In the genomic region with DNA sequence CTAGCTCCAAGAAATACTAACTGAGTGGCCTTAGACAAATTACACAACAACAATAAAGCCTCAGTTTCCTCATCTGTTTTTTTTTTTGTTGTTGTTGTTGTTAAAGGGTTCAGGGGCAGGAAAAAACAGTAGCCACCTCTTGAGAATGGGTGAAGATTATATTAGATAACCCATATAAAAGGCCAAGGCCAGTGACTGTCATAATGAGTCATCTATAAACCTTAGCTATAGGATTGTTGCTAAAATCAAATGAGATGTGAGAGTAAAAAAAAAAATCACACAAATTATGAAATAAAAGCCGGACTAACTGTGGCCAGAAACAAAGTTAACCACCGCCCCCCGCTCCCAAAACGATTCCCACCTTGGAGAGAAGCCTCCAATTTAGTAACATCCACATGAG, we compare ENCODE assay signal across 9 cellular contexts. TPM values are rescaled to one million over a fixed set of nuclear protein-coding genes. Genes with fewer than 3 reads are reported as not detected.
DNase-seq lines count a peak whose midpoint lies in the region; ATAC-seq and TF ChIP-seq lines count a peak whose summit lies in the region.
"Had no signal": no experiment of that assay in that cellular context is flagged by ENCODE, and none has a peak within 500 bp of the region (broad histone marks: within the 10 kb centered on the region; RNA-seq: fewer than 3 reads in every experiment).

No MANE protein-coding gene starts in this region.

- H3K27ac ChIP-seq in 22Rv1, result peak overlapping the region; percentile 91
- peak overlapping the region; percentile 95 for H3K27ac ChIP-seq in HEK293 (ENCODE audit: extremely low read depth, low read depth, low read length)
- H3K27ac ChIP-seq in mesenchymal stem cell (ENCODE audit: low read length, poor library complexity, severe bottlenecking), result peak overlapping the region; percentile 56

- H3K9me3 ChIP-seq in HEK293 (ENCODE audit: control insufficient read depth, insufficient read depth, low read depth, low read length), result no peaks in the 10 kb centered on the region
- no peaks in the 10 kb centered on the region for H3K9me3 ChIP-seq in mesenchymal stem cell (ENCODE audit: control insufficient read depth, low read length)

- no peak overlapping the region for H2AFZ ChIP-seq in mesenchymal stem cell (ENCODE audit: low read depth, low read length)

- H3K27me3 ChIP-seq in mesenchymal stem cell (ENCODE audit: control insufficient read depth in 1 of 2, insufficient read depth in 1 of 2, low read length in 2 of 2), result no peaks in the 10 kb centered on the region

- H3K4me1 ChIP-seq in HEK293 (ENCODE audit: control insufficient read depth, insufficient read depth, low read length), result peaks cover 18% of the 10 kb centered on the region
- H3K4me1 ChIP-seq in mesenchymal stem cell (ENCODE audit: control insufficient read depth, insufficient read depth, low read depth, low read length), result peaks cover 17% of the 10 kb centered on the region

- peak overlapping the region; percentile 88 for H3K4me3 ChIP-seq in HEK293 (ENCODE audit: low read depth, low read length)
- H3K4me3 ChIP-seq in astrocyte of the spinal cord (ENCODE audit: low read depth, low read length), result peak overlapping the region; percentile 95
- H3K4me3 ChIP-seq in mesenchymal stem cell (ENCODE audit: insufficient read depth in 1 of 2, low read depth in 1 of 2, low read length in 2 of 2), result peak overlapping the region in 1 of 2 experiments; percentile 99

- H3K14ac ChIP-seq in mesenchymal stem cell (ENCODE audit: low read length in 2 of 2), result no peak overlapping the region

- no peak overlapping the region for H4K91ac ChIP-seq in mesenchymal stem cell (ENCODE audit: low read length)

- in situ Hi-C loops in astrocyte of the spinal cord (cut with HindIII; ENCODE audit: low sequenced_read_pairs), result no loop called here

- ATAC-seq in HG03139 (IDR thresholded peaks at IDR 0.05; ENCODE audit: unreplicated experiment) (no peak), HG03196 (IDR thresholded peaks at IDR 0.05; ENCODE audit: unreplicated experiment) (no peak)

- 78% methylated on average over 4 of the region's 4 CpGs for WGBS in mesenchymal stem cell

- H3K4ac ChIP-seq in mesenchymal stem cell (ENCODE audit: low read depth in 1 of 2, low read length in 2 of 2), result no peak overlapping the region

- no peak overlapping the region for H2AK5ac ChIP-seq in mesenchymal stem cell (ENCODE audit: low read length, severe bottlenecking)

- peak overlapping the region; percentile 99 for H3K9ac ChIP-seq in mesenchymal stem cell (ENCODE audit: low read length)

- DNase-seq in astrocyte of the spinal cord (ENCODE audit: low read depth, low spot score), result no peak
- no peak for DNase-seq in mesenchymal stem cell
- DNase-seq in NCI-H510A (lab: John Stamatoyannopoulos, UW), result no peak
- no peak for DNase-seq in HCEC 1CT
- DNase-seq: NCI-H1048 had no signal

- H3K36me3 ChIP-seq in HEK293 (ENCODE audit: control insufficient read depth in 2 of 2, insufficient read depth in 1 of 2, low read length in 2 of 2), result peaks cover 16 to 31% of the 10 kb centered on the region in 2 experiments; a peak in 2 of 3 replicates
- peaks cover 0 to 18% of the 10 kb centered on the region in 2 experiments for H3K36me3 ChIP-seq in mesenchymal stem cell (ENCODE audit: control insufficient read depth in 1 of 2, insufficient read depth in 2 of 2, low read depth in 1 of 2, low read length in 2 of 2)

- no peak for TF ChIP-seq CTCF in 22Rv1 (IDR thresholded peaks at IDR 0.05)
- no peak for TF ChIP-seq CTCF in HEK293 (tag by site-specific recombination; IDR thresholded peaks at IDR 0.05)
- TF ChIP-seq CTCF in astrocyte of the spinal cord (IDR thresholded peaks at IDR 0.05; ENCODE audit: low read depth, low read length), result no peak

- POLR2A ChIA-PET in HEK293 (lab: Yijun Ruan, JAX), result interaction anchor here (0.8 to 5.9 kb wide), 5 partner anchors 9 to 21 kb away, joined by 3 to 53 read pairs (median 10); partner anchors contain the start of gene TRAFD1

- H3K18ac ChIP-seq in mesenchymal stem cell (ENCODE audit: low read depth in 1 of 2, low read length in 2 of 2), result no peak overlapping the region

- no peak overlapping the region for H2BK5ac ChIP-seq in mesenchymal stem cell (ENCODE audit: low read depth, low read length, poor library complexity, severe bottlenecking)

- H3K79me1 ChIP-seq in mesenchymal stem cell (replicated peaks; ENCODE audit: low read length, poor library complexity, severe bottlenecking), result no peaks in the 10 kb centered on the region

- H2BK12ac ChIP-seq in mesenchymal stem cell (ENCODE audit: low read length in 2 of 2), result no peak overlapping the region

- no peak overlapping the region for H2BK120ac ChIP-seq in mesenchymal stem cell (ENCODE audit: low read depth, low read length)

- no peak overlapping the region for H2BK15ac ChIP-seq in mesenchymal stem cell (ENCODE audit: low read depth, poor library complexity, severe bottlenecking)

- H3K4me2 ChIP-seq in mesenchymal stem cell (ENCODE audit: low read length, poor library complexity, severe bottlenecking), result peak overlapping the region; percentile 58

- CTCF ChIA-PET in HEK293 (lab: Yijun Ruan, JAX), result interaction anchor here (0.7 kb wide), 1 partner anchor 140 kb away, joined by 9 read pairs; no protein-coding TSS in a partner anchor

- H4K8ac ChIP-seq in mesenchymal stem cell (ENCODE audit: low read length), result no peak overlapping the region

- H3K23ac ChIP-seq in mesenchymal stem cell (ENCODE audit: low read length in 2 of 2), result no peak overlapping the region

TF ChIP-seq in HEK293, 187 proteins besides CTCF, POLR2A, EP300 and RAD21:
- TF ChIP-seq, protein P1, sequence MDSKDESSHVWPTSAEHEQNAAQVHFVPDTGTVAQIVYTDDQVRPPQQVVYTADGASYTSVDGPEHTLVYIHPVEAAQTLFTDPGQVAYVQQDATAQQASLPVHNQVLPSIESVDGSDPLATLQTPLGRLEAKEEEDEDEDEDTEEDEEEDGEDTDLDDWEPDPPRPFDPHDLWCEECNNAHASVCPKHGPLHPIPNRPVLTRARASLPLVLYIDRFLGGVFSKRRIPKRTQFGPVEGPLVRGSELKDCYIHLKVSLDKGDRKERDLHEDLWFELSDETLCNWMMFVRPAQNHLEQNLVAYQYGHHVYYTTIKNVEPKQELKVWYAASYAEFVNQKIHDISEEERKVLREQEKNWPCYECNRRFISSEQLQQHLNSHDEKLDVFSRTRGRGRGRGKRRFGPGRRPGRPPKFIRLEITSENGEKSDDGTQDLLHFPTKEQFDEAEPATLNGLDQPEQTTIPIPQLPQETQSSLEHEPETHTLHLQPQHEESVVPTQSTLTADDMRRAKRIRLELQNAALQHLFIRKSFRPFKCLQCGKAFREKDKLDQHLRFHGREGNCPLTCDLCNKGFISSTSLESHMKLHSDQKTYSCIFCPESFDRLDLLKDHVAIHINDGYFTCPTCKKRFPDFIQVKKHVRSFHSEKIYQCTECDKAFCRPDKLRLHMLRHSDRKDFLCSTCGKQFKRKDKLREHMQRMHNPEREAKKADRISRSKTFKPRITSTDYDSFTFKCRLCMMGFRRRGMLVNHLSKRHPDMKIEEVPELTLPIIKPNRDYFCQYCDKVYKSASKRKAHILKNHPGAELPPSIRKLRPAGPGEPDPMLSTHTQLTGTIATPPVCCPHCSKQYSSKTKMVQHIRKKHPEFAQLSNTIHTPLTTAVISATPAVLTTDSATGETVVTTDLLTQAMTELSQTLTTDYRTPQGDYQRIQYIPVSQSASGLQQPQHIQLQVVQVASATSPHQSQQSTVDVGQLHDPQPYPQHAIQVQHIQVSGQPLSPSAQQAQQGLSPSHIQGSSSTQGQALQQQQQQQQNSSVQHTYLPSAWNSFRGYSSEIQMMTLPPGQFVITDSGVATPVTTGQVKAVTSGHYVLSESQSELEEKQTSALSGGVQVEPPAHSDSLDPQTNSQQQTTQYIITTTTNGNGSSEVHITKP (tag by site-specific recombination; IDR thresholded peaks at IDR 0.05), result no peak
- TF ChIP-seq ZNF302 (tag by site-specific recombination; IDR thresholded peaks at IDR 0.05; ENCODE audit: low read depth) (no peak), REST (tag by site-specific recombination; IDR thresholded peaks at IDR 0.05) (0 out of 2 replicates have a peak, but pooled peaks have one; percentile 50), SP7 (tag by site-specific recombination; IDR thresholded peaks at IDR 0.05) (no peak), OSR2 (tag by site-specific recombination; IDR thresholded peaks at IDR 0.05) (peak; percentile 38), ZNF16 (tag by site-specific recombination; IDR thresholded peaks at IDR 0.05; ENCODE audit: low read depth) (no peak), ZBTB17 (tag by site-specific recombination; IDR thresholded peaks at IDR 0.05) (no peak), ZNF747 (tag by site-specific recombination; IDR thresholded peaks at IDR 0.05) (no peak), KLF7 (tag by site-specific recombination; IDR thresholded peaks at IDR 0.05; ENCODE audit: borderline replicate concordance) (no peak)

RNA-seq across cellular contexts. Expression of gene NAA25, which starts 1.3 kb away (rescaled TPM):
- polyA plus RNA-seq in mesenchymal stem cell (2013, experiment 1 of 2), result 14.3 TPM
- polyA plus RNA-seq in mesenchymal stem cell (2013, experiment 2 of 2), result 18.4 TPM

RNA-seq across cellular contexts. Expression of gene TRAFD1, which starts 18.1 kb away (rescaled TPM):
- 26.0 TPM for polyA plus RNA-seq in mesenchymal stem cell (2013, experiment 1 of 2)
- polyA plus RNA-seq in mesenchymal stem cell (2013, experiment 2 of 2), result 24.7 TPM
